ENCODE assay signal across 21 cellular contexts in the genomic region with DNA sequence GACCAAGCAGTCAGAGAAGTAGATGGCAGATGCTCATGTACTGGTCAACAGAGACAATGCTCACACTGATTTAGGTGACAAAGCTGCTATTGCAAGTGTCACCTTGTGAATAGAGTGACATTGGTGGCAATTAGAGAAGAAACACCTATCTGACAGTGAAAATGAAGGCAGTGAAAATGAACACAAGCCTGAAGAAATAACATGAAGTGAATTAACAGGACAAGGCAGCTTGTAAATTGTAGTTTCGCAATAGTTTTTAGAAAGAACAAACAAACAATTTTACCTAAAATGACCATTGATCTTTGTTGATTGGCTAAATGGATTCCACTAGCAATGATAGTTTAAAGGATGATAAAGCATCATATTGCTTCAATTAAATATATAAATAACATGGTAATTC.
"Had no signal": no experiment of that assay in that cellular context is flagged by ENCODE, and none has a peak within 500 bp of the region (broad histone marks: within the 10 kb centered on the region; RNA-seq: fewer than 3 reads in every experiment).

No MANE protein-coding gene starts in this region.

- H3K9ac ChIP-seq: KMS-11 had no signal

- H3K4me3 ChIP-seq: SJSA1, SK-N-MC had no signal

- FAIRE-seq: RCC 7860 had no signal

- H3K27ac ChIP-seq: KMS-11, SJSA1, SK-N-MC had no signal

- H3K9me3 ChIP-seq: SJSA1 had no signal

- DNase-seq: Kasumi-1, MM.1S, NCI-H1092 treated with DMSO at 0.1 percent for 48 hours, NCI-H1436, NCI-H187, NCI-H2029, NCI-H2081 treated with DMSO at 0.1 percent for 48 hours, NCI-H2171, NCI-H226, NCI-H446, NCI-H510A, NCI-H524 treated with DMSO at 0.1 percent for 48 hours, NCI-H69, NCI-H774, Right ventricle myocardium superior, RPMI8226, SIG-M5 had no signal

- H3K4me1 ChIP-seq: SJSA1 had no signal

- H3K4me2 ChIP-seq: KMS-11 had no signal

- H3K36me3 ChIP-seq: SJSA1 had no signal

- H3K27me3 ChIP-seq: SJSA1 had no signal
